Comparison of ENCODE assay signal across 1 cellular context in the genomic region with DNA sequence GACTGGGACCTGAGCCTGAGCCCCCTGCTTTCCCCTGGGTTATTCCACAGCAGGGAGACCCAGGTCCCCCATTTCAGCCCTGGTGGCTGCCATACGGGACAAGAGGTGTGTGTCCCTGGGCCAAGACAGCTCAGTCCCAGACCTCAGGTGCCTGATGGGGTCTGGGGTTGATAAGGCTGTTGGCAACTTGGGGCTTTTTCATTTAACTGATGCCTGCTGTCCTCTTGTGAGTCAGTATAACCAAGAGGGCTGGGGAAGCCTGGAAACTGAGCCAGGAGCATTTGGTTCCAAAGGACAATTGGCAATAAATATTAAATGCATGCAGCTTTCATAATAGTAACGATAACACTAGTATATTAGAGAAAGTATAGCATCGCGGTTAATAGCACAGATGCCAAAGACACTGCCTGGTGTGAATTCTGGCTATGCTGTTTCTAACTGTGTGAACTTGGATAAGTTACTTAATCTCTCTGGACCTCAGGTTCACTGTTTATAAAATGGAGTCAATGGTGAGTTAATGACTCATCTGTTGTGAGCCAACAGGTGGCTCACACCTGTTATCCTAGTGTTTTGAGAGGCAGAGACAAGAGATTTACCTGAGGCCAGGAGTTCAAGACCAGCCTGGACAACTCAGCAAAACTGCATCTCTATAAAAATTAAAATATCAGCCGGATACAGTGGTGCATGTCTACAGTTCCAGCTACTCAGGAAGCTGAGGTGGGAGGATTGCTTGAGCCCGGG.
TF ChIP-seq lines count a peak whose summit lies in the region.

No MANE protein-coding gene starts in this region.

TF ChIP-seq in HEK293, 187 proteins besides CTCF, POLR2A, EP300 and RAD21 (continued from another document):
- TF ChIP-seq, protein P1, sequence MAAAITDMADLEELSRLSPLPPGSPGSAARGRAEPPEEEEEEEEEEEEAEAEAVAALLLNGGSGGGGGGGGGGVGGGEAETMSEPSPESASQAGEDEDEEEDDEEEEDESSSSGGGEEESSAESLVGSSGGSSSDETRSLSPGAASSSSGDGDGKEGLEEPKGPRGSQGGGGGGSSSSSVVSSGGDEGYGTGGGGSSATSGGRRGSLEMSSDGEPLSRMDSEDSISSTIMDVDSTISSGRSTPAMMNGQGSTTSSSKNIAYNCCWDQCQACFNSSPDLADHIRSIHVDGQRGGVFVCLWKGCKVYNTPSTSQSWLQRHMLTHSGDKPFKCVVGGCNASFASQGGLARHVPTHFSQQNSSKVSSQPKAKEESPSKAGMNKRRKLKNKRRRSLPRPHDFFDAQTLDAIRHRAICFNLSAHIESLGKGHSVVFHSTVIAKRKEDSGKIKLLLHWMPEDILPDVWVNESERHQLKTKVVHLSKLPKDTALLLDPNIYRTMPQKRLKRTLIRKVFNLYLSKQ (tag by site-specific recombination; IDR thresholded peaks at IDR 0.05; ENCODE audit: borderline replicate concordance), result no peak
- TF ChIP-seq ZNF585B (tag by site-specific recombination; IDR thresholded peaks at IDR 0.05) (no peak), SCRT2 (tag by site-specific recombination; IDR thresholded peaks at IDR 0.05) (peak; percentile 99), ZNF514 (tag by site-specific recombination; IDR thresholded peaks at IDR 0.05) (no peak), ZBTB10 (tag by site-specific recombination; IDR thresholded peaks at IDR 0.05) (no peak), ZNF555 (tag by site-specific recombination; conservative IDR thresholded peaks at IDR 0.05) (no peak), YY2 (tag by site-specific recombination; IDR thresholded peaks at IDR 0.05) (no peak), ZNF629 (tag by site-specific recombination; IDR thresholded peaks at IDR 0.05) (no peak), GLI2 (tag by site-specific recombination; IDR thresholded peaks at IDR 0.05; ENCODE audit: borderline replicate concordance, low read depth) (no peak), ZNF112 (tag by site-specific recombination; IDR thresholded peaks at IDR 0.05) (no peak), ZNF138 (tag by site-specific recombination; IDR thresholded peaks at IDR 0.05; ENCODE audit: borderline replicate concordance) (no peak), ZNF132 (tag by site-specific recombination; IDR thresholded peaks at IDR 0.05; ENCODE audit: borderline replicate concordance) (no peak), ZBTB21 (tag by site-specific recombination; IDR thresholded peaks at IDR 0.05) (no peak), ZNF394 (tag by site-specific recombination; IDR thresholded peaks at IDR 0.05; ENCODE audit: borderline replicate concordance) (no peak), KLF10 (tag by site-specific recombination; IDR thresholded peaks at IDR 0.05) (no peak), ZNF488 (tag by site-specific recombination; IDR thresholded peaks at IDR 0.05) (no peak), GLIS2 (tag by site-specific recombination; IDR thresholded peaks at IDR 0.05) (no peak)
- TF ChIP-seq, protein P2, sequence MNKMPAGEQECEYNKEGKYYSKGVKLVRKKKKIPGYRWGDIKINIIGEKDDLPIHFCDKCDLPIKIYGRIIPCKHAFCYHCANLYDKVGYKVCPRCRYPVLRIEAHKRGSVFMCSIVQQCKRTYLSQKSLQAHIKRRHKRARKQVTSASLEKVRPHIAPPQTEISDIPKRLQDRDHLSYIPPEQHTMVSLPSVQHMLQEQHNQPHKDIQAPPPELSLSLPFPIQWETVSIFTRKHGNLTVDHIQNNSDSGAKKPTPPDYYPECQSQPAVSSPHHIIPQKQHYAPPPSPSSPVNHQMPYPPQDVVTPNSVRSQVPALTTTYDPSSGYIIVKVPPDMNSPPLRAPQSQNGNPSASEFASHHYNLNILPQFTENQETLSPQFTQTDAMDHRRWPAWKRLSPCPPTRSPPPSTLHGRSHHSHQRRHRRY (tag by site-specific recombination; IDR thresholded peaks at IDR 0.05), result no peak
- TF ChIP-seq, protein P3, sequence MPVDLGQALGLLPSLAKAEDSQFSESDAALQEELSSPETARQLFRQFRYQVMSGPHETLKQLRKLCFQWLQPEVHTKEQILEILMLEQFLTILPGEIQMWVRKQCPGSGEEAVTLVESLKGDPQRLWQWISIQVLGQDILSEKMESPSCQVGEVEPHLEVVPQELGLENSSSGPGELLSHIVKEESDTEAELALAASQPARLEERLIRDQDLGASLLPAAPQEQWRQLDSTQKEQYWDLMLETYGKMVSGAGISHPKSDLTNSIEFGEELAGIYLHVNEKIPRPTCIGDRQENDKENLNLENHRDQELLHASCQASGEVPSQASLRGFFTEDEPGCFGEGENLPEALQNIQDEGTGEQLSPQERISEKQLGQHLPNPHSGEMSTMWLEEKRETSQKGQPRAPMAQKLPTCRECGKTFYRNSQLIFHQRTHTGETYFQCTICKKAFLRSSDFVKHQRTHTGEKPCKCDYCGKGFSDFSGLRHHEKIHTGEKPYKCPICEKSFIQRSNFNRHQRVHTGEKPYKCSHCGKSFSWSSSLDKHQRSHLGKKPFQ (tag by site-specific recombination; IDR thresholded peaks at IDR 0.05), result 0 out of 2 replicates have a peak, but pooled peaks have one; percentile 22
- TF ChIP-seq, protein P4, sequence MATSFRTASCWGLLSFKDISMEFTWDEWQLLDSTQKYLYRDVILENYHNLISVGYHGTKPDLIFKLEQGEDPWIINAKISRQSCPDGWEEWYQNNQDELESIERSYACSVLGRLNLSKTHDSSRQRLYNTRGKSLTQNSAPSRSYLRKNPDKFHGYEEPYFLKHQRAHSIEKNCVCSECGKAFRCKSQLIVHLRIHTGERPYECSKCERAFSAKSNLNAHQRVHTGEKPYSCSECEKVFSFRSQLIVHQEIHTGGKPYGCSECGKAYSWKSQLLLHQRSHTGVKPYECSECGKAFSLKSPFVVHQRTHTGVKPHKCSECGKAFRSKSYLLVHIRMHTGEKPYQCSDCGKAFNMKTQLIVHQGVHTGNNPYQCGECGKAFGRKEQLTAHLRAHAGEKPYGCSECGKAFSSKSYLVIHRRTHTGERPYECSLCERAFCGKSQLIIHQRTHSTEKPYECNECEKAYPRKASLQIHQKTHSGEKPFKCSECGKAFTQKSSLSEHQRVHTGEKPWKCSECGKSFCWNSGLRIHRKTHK (tag by site-specific recombination; IDR thresholded peaks at IDR 0.05), result no peak
- TF ChIP-seq, protein P5, sequence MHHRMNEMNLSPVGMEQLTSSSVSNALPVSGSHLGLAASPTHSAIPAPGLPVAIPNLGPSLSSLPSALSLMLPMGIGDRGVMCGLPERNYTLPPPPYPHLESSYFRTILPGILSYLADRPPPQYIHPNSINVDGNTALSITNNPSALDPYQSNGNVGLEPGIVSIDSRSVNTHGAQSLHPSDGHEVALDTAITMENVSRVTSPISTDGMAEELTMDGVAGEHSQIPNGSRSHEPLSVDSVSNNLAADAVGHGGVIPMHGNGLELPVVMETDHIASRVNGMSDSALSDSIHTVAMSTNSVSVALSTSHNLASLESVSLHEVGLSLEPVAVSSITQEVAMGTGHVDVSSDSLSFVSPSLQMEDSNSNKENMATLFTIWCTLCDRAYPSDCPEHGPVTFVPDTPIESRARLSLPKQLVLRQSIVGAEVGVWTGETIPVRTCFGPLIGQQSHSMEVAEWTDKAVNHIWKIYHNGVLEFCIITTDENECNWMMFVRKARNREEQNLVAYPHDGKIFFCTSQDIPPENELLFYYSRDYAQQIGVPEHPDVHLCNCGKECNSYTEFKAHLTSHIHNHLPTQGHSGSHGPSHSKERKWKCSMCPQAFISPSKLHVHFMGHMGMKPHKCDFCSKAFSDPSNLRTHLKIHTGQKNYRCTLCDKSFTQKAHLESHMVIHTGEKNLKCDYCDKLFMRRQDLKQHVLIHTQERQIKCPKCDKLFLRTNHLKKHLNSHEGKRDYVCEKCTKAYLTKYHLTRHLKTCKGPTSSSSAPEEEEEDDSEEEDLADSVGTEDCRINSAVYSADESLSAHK (tag by site-specific recombination; IDR thresholded peaks at IDR 0.05), result no peak
TF ChIP-seq in HEK293: peak in this region for 4.
